Comparison of ENCODE assay signal across 1 cellular context in the genomic region with DNA sequence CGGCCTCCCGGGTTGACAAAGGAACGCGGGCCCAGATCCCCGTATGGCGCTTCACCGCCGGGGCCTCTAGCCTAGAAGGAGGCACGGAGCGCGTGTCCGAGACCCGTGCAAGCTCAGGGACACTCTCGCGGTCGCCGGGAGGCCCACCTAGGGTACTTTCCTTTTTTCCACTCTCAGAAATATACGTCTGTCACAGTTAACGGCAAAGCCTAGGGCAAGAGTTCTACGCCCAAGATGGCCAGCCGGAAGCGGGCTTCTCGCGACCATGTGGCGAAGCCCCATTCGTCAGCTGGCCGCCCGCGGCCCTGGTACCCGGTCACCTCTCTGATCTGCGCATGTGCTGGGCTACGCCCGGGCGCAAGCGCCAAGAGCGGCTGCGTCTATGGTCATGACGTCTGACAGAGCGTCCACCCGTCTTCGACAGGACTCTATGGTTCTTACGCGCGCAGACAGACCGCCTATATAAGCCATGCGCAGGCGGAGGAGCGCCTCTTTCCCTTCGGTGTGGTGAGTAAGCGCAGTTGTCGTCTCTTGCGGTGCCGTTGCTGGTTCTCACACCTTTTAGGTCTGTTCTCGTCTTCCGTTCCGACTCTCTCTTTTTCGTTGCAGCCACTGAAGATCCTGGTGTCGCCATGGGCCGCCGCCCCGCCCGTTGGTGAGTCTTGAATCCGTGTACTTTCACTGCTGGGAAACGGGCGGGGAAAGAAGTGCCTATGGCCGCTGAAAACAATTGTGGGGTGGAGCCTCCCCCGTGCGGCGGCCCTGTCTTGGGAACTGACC.
A peak's percentile ranks its signal among the peaks of the same experiment; 100 is the strongest.
TF ChIP-seq lines count a peak whose summit lies in the region.

A gene (plus strand): TSS at position 490 of the 780 bp plus-strand sequence. CDS start 143 bp downstream, at position 633.

TF ChIP-seq in GM23338, 12 proteins besides CTCF, POLR2A, EP300 and RAD21 (continued from another document):
- TF ChIP-seq, protein P1, sequence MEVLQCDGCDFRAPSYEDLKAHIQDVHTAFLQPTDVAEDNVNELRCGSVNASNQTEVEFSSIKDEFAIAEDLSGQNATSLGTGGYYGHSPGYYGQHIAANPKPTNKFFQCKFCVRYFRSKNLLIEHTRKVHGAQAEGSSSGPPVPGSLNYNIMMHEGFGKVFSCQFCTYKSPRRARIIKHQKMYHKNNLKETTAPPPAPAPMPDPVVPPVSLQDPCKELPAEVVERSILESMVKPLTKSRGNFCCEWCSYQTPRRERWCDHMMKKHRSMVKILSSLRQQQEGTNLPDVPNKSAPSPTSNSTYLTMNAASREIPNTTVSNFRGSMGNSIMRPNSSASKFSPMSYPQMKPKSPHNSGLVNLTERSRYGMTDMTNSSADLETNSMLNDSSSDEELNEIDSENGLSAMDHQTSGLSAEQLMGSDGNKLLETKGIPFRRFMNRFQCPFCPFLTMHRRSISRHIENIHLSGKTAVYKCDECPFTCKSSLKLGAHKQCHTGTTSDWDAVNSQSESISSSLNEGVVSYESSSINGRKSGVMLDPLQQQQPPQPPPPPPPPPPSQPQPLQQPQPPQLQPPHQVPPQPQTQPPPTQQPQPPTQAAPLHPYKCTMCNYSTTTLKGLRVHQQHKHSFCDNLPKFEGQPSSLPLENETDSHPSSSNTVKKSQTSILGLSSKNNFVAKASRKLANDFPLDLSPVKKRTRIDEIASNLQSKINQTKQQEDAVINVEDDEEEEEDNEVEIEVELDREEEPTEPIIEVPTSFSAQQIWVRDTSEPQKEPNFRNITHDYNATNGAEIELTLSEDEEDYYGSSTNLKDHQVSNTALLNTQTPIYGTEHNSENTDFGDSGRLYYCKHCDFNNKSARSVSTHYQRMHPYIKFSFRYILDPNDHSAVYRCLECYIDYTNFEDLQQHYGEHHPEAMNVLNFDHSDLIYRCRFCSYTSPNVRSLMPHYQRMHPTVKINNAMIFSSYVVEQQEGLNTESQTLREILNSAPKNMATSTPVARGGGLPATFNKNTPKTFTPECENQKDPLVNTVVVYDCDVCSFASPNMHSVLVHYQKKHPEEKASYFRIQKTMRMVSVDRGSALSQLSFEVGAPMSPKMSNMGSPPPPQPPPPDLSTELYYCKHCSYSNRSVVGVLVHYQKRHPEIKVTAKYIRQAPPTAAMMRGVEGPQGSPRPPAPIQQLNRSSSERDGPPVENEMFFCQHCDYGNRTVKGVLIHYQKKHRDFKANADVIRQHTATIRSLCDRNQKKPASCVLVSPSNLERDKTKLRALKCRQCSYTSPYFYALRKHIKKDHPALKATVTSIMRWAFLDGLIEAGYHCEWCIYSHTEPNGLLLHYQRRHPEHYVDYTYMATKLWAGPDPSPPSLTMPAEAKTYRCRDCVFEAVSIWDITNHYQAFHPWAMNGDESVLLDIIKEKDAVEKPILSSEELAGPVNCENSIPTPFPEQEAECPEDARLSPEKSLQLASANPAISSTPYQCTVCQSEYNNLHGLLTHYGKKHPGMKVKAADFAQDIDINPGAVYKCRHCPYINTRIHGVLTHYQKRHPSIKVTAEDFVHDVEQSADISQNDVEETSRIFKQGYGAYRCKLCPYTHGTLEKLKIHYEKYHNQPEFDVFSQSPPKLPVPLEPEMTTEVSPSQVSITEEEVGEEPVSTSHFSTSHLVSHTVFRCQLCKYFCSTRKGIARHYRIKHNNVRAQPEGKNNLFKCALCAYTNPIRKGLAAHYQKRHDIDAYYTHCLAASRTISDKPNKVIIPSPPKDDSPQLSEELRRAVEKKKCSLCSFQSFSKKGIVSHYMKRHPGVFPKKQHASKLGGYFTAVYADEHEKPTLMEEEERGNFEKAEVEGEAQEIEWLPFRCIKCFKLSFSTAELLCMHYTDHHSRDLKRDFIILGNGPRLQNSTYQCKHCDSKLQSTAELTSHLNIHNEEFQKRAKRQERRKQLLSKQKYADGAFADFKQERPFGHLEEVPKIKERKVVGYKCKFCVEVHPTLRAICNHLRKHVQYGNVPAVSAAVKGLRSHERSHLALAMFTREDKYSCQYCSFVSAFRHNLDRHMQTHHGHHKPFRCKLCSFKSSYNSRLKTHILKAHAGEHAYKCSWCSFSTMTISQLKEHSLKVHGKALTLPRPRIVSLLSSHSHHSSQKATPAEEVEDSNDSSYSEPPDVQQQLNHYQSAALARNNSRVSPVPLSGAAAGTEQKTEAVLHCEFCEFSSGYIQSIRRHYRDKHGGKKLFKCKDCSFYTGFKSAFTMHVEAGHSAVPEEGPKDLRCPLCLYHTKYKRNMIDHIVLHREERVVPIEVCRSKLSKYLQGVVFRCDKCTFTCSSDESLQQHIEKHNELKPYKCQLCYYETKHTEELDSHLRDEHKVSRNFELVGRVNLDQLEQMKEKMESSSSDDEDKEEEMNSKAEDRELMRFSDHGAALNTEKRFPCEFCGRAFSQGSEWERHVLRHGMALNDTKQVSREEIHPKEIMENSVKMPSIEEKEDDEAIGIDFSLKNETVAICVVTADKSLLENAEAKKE (CRISPR knock-in tag; IDR thresholded peaks at IDR 0.05), result no peak
- TF ChIP-seq, protein P2, sequence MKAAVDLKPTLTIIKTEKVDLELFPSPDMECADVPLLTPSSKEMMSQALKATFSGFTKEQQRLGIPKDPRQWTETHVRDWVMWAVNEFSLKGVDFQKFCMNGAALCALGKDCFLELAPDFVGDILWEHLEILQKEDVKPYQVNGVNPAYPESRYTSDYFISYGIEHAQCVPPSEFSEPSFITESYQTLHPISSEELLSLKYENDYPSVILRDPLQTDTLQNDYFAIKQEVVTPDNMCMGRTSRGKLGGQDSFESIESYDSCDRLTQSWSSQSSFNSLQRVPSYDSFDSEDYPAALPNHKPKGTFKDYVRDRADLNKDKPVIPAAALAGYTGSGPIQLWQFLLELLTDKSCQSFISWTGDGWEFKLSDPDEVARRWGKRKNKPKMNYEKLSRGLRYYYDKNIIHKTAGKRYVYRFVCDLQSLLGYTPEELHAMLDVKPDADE (IDR thresholded peaks at IDR 0.05), result peak; percentile 37; the same call in 1 of the 2 replicates
- no peak for TF ChIP-seq EZH2phosphoT487 (IDR thresholded peaks at IDR 0.05; ENCODE audit: unreplicated experiment)
- no peak for TF ChIP-seq STAT1 (IDR thresholded peaks at IDR 0.05; ENCODE audit: unreplicated experiment)
- peak; percentile 90 for TF ChIP-seq CREB1 (CRISPR knock-in tag; IDR thresholded peaks at IDR 0.05; ENCODE audit: low read depth)
- no peak for TF ChIP-seq JUNB (IDR thresholded peaks at IDR 0.05; ENCODE audit: unreplicated experiment)
TF ChIP-seq in GM23338: peak in this region for 3.
